In genomic region chr20:31710423-31711250, GRCh38 we compare ENCODE assay signal across 8 cellular contexts. TPM values are rescaled to one million over a fixed set of nuclear protein-coding genes. Genes with fewer than 3 reads are reported as not detected.
DNase-seq lines count a peak whose midpoint lies in the region; ATAC-seq and TF ChIP-seq lines count a peak whose summit lies in the region.

No MANE protein-coding gene starts in this region.

- WGBS in lung, 2 donors = 64 to 81% methylated on average over 5 of the region's 5 CpGs

- TF ChIP-seq CTCF in lung (IDR thresholded peaks at IDR 0.05; ENCODE audit: control extremely low read depth, extremely low read depth) (no peak), uterus (IDR thresholded peaks at IDR 0.05) (no peak)

- peak overlapping the region; percentile 94 for H3K27ac Mint-ChIP-seq in activated naive CD8-positive, alpha-beta T cell treated with anti-CD3 and anti-CD28 coated beads, Interleukin-2, amount 50 U/mL, for 24 hours

- H3K9me3 ChIP-seq in lung (ENCODE audit: control insufficient read depth in 2 of 2, insufficient read depth in 1 of 2, low read length in 1 of 2) (no peaks in the 10 kb centered on the region), uterus (no peaks in the 10 kb centered on the region)

- H3K27ac ChIP-seq in lung (ENCODE audit: low read depth in 1 of 2, low read length in 1 of 2) = peak overlapping the region; percentile 95 to 99
- peak overlapping the region; percentile 85 to 98 for H3K27ac ChIP-seq in uterus

- intact Hi-C loops in Right ventricle myocardium inferior (cut with DNase I) = no loop called here
- intact Hi-C loops in cardiac septum (cut with DNase I) = no loop called here
- intact Hi-C loops in uterus (cut with DNase I; ENCODE audit: low total_unique reads) = no loop called here

- peak overlapping the region; percentile 23 for H3K4me3 Mint-ChIP-seq in activated naive CD8-positive, alpha-beta T cell treated with anti-CD3 and anti-CD28 coated beads, Interleukin-2, amount 50 U/mL, for 24 hours

- H3K27me3 Mint-ChIP-seq in activated naive CD8-positive, alpha-beta T cell treated with anti-CD3 and anti-CD28 coated beads, Interleukin-2, amount 50 U/mL, for 24 hours = no peaks in the 10 kb centered on the region

- H3K4me1 Mint-ChIP-seq in activated naive CD8-positive, alpha-beta T cell treated with anti-CD3 and anti-CD28 coated beads, Interleukin-2, amount 50 U/mL, for 24 hours = peaks cover 94% of the 10 kb centered on the region

- no peak for TF ChIP-seq POLR2A in uterus (IDR thresholded peaks at IDR 0.05)

- H3K27me3 ChIP-seq in lung (ENCODE audit: control insufficient read depth, insufficient read depth) = no peaks in the 10 kb centered on the region
- H3K27me3 ChIP-seq in uterus = no peaks in the 10 kb centered on the region

- peak; percentile 78 for DNase-seq in Right ventricle myocardium inferior (ENCODE audit: missing footprints)
- DNase-seq in cardiac septum (ENCODE audit: low spot score) = no peak
- DNase-seq in activated naive CD8-positive, alpha-beta T cell treated with anti-CD3 and anti-CD28 coated beads, Interleukin-2, amount 50 U/mL, for 24 hours = no peak
- peak; percentile 61 for DNase-seq in lung (ENCODE audit: low spot score)
- DNase-seq in uterus = no peak
- DNase-seq in glomerular visceral epithelial cell (ENCODE audit: extremely low spot score) = no peak
- no peak for DNase-seq in SW480 (ENCODE audit: low spot score)

- H3K36me3 Mint-ChIP-seq in activated naive CD8-positive, alpha-beta T cell treated with anti-CD3 and anti-CD28 coated beads, Interleukin-2, amount 50 U/mL, for 24 hours (ENCODE audit: low read depth) = peaks cover 91% of the 10 kb centered on the region

- H3K36me3 ChIP-seq in lung (ENCODE audit: control insufficient read depth in 2 of 2, insufficient read depth in 2 of 2, low read length in 2 of 2) = peaks cover 13 to 38% of the 10 kb centered on the region in 2 donors
- H3K36me3 ChIP-seq in uterus = no peaks in the 10 kb centered on the region

- no peaks in the 10 kb centered on the region for H3K9me3 Mint-ChIP-seq in activated naive CD8-positive, alpha-beta T cell treated with anti-CD3 and anti-CD28 coated beads, Interleukin-2, amount 50 U/mL, for 24 hours

- no peak overlapping the region for H3K4me3 ChIP-seq in lung
- H3K4me3 ChIP-seq in uterus = no peak overlapping the region

- ATAC-seq in Right ventricle myocardium inferior (peak; percentile 18), lung (ENCODE audit: insufficient read depth, low FRiP score) (no peak), GM18867 (IDR thresholded peaks at IDR 0.05; ENCODE audit: unreplicated experiment) (no peak)
- ATAC-seq in activated naive CD8-positive, alpha-beta T cell treated with anti-CD3 and anti-CD28 coated beads, Interleukin-2, amount 50 U/mL, for 24 hours = no peak

- peaks cover 41 to 56% of the 10 kb centered on the region in 2 donors for H3K4me1 ChIP-seq in lung (ENCODE audit: control insufficient read depth in 2 of 2, insufficient read depth in 2 of 2, low read length in 2 of 2)
- peaks cover 0 to 10% of the 10 kb centered on the region in 2 donors for H3K4me1 ChIP-seq in uterus

RNA-seq across cellular contexts. Expression of gene BCL2L1, which starts 12.0 kb away (rescaled TPM):
- total RNA-seq in Right ventricle myocardium inferior (55.2 TPM), cardiac septum (42.5 TPM), lung (100 to 1,000 TPM; 113 to 150 TPM), uterus (100 to 1,000 TPM in 1 of 4 donors, 10 to 100 TPM in 3; 35.0 to 113 (median 57.4) TPM)
- 100 to 1,000 TPM; 107 to 120 TPM for polyA plus RNA-seq in lung

RNA-seq across cellular contexts. Expression of gene TPX2, which starts 28.5 kb away (rescaled TPM):
- 1.2 TPM for total RNA-seq in Right ventricle myocardium inferior
- total RNA-seq in cardiac septum = 0.78 TPM
- 1 to 10 TPM; 1.6 to 6.5 TPM for total RNA-seq in lung
- 1 to 10 TPM; 2.0 to 2.1 TPM for polyA plus RNA-seq in lung
- 10 to 100 TPM in 1 of 4 donors, under 1 TPM in 2, not detected in 1; 0.12 to 32.4 (median 0.59) TPM for total RNA-seq in uterus

Comparison
In these comparisons a context has a peak if more than half of its experiments do, and no peak if none do; other contexts are left out.
1. DNase-seq: peak in Right ventricle myocardium inferior (single experiment) and lung (single experiment); none in cardiac septum (single experiment), activated naive CD8-positive, alpha-beta T cell treated with anti-CD3 and anti-CD28 coated beads, Interleukin-2, amount 50 U/mL, for 24 hours (single experiment), uterus (0 of 2), glomerular visceral epithelial cell (single experiment) and SW480 (single experiment).